ENCODE assay signal across 16 cellular contexts in genomic region chr2:109395487-109396337, GRCh38.
A peak's percentile ranks its signal among the peaks of the same experiment; 100 is the strongest.
DNase-seq lines count a peak whose midpoint lies in the region; ATAC-seq, FAIRE-seq and TF ChIP-seq lines count a peak whose summit lies in the region.
"Had no signal": no experiment of that assay in that cellular context is flagged by ENCODE, and none has a peak within 500 bp of the region (broad histone marks: within the 10 kb centered on the region; RNA-seq: fewer than 3 reads in every experiment).

No MANE protein-coding gene starts in this region.

- no peaks in the 10 kb centered on the region for H3K36me3 ChIP-seq in thyroid gland
- H3K36me3 ChIP-seq in pancreas = no peaks in the 10 kb centered on the region

- H3K4me3 Mint-ChIP-seq in activated T-cell treated with anti-CD3 and anti-CD28 coated beads, Interleukin-2, amount 50 U/mL, for 72 hours = peak overlapping the region; percentile 12 to 54
- no peak overlapping the region for H3K4me3 Mint-ChIP-seq in activated naive CD8-positive, alpha-beta T cell treated with anti-CD3 and anti-CD28 coated beads for 36 hours
- H3K4me3 Mint-ChIP-seq: CD8-positive, alpha-beta T cell had no signal

- no peak for ATAC-seq in activated T-cell treated with anti-CD3 and anti-CD28 coated beads, Interleukin-2, amount 50 U/mL, for 72 hours (replicated peaks in 1 of 2)
- ATAC-seq in left colon (peak; percentile 78), pancreas (no peak), GM21390 (IDR thresholded peaks at IDR 0.05; ENCODE audit: unreplicated experiment) (no peak)
- ATAC-seq: CD8-positive, alpha-beta T cell had no signal

- intact Hi-C loops in left colon (cut with DNase I, micrococcal nuclease) = no loop called here
- intact Hi-C loops in thyroid gland (cut with DNase I) = no loop called here
- intact Hi-C loops in pancreas (cut with DNase I) = no loop called here

- H3K9me3 Mint-ChIP-seq in activated T-cell treated with anti-CD3 and anti-CD28 coated beads, Interleukin-2, amount 50 U/mL, for 72 hours = no peaks in the 10 kb centered on the region
- H3K9me3 Mint-ChIP-seq in activated naive CD8-positive, alpha-beta T cell treated with anti-CD3 and anti-CD28 coated beads for 36 hours = no peaks in the 10 kb centered on the region
- H3K9me3 Mint-ChIP-seq: CD8-positive, alpha-beta T cell had no signal

- H3K27me3 ChIP-seq in thyroid gland (no peaks in the 10 kb centered on the region), pancreas (no peaks in the 10 kb centered on the region)

- H3K4me3 ChIP-seq in thyroid gland (replicated peaks in 1 of 3) (no peak overlapping the region), pancreas (no peak overlapping the region)
- H3K4me3 ChIP-seq: PC-9 had no signal

- no peaks in the 10 kb centered on the region for H3K36me3 Mint-ChIP-seq in activated T-cell treated with anti-CD3 and anti-CD28 coated beads, Interleukin-2, amount 50 U/mL, for 72 hours (ENCODE audit: insufficient read depth in 2 of 2)
- H3K36me3 Mint-ChIP-seq in activated naive CD8-positive, alpha-beta T cell treated with anti-CD3 and anti-CD28 coated beads for 36 hours = no peaks in the 10 kb centered on the region

- H3K9me3 ChIP-seq in thyroid gland (no peaks in the 10 kb centered on the region), pancreas (no peaks in the 10 kb centered on the region)

- H3K27me3 Mint-ChIP-seq in activated T-cell treated with anti-CD3 and anti-CD28 coated beads, Interleukin-2, amount 50 U/mL, for 72 hours (ENCODE audit: low read depth) = no peaks in the 10 kb centered on the region
- H3K27me3 Mint-ChIP-seq in activated naive CD8-positive, alpha-beta T cell treated with anti-CD3 and anti-CD28 coated beads for 36 hours = no peaks in the 10 kb centered on the region

- no peak overlapping the region for H3K27ac Mint-ChIP-seq in activated T-cell treated with anti-CD3 and anti-CD28 coated beads, Interleukin-2, amount 50 U/mL, for 72 hours
- H3K27ac Mint-ChIP-seq in activated naive CD8-positive, alpha-beta T cell treated with anti-CD3 and anti-CD28 coated beads for 36 hours = peak overlapping the region; percentile 67
- H3K27ac Mint-ChIP-seq: CD8-positive, alpha-beta T cell had no signal

- H3K4me1 ChIP-seq in thyroid gland (peaks cover 6 to 20% of the 10 kb centered on the region in 2 donors), pancreas (no peaks in the 10 kb centered on the region)

- WGBS in thyroid gland, 2 donors = 63 to 72% methylated on average over 15 of the region's 15 CpGs
- WGBS in pancreas, 2 donors = 75 to 80% methylated on average over 15 of the region's 15 CpGs

- no peak for DNase-seq in activated T-cell treated with anti-CD3 and anti-CD28 coated beads, Interleukin-2, amount 50 U/mL, for 72 hours
- DNase-seq in activated T-cell treated with anti-CD3 and anti-CD28 coated beads, Interleukin-2, amount 50 U/mL, for 48 hours = no peak
- no peak for DNase-seq in activated naive CD8-positive, alpha-beta T cell treated with anti-CD3 and anti-CD28 coated beads for 36 hours
- DNase-seq in left colon (peak in 1 of 2 donors; percentile 26), thyroid gland (peak; percentile 44 to 50), pancreas (no peak)
- no peak for DNase-seq in NK-92 treated with Interleukin-12 subunit alpha and Interleukin-12 subunit beta, amount 100 ng/mL, for 24 hours (lab: John Stamatoyannopoulos, UW)
- DNase-seq: ACHN; CD8-positive, alpha-beta T cell; GF-D8; MM.1S; NCI-H2029; NCI-H526 treated with DMSO at 0.1 percent for 48 hours; PC-9 had no signal

- FAIRE-seq in pancreas (lab: Jason Lieb, UNC) = no peak

- peaks cover 32% of the 10 kb centered on the region for H3K4me1 Mint-ChIP-seq in activated T-cell treated with anti-CD3 and anti-CD28 coated beads, Interleukin-2, amount 50 U/mL, for 72 hours (ENCODE audit: low read depth)
- H3K4me1 Mint-ChIP-seq in activated naive CD8-positive, alpha-beta T cell treated with anti-CD3 and anti-CD28 coated beads for 36 hours = peaks cover 25% of the 10 kb centered on the region

- TF ChIP-seq POLR2A in thyroid gland (IDR thresholded peaks at IDR 0.05) = no peak

- TF ChIP-seq CTCF in thyroid gland (IDR thresholded peaks at IDR 0.05) (no peak), pancreas (IDR thresholded peaks at IDR 0.05) (no peak)

- H3K27ac ChIP-seq in thyroid gland (no peak overlapping the region), pancreas (no peak overlapping the region)
- H3K27ac ChIP-seq: KMS-11, PC-9 had no signal

Comparison
In these comparisons a context has a peak if more than half of its experiments do, and no peak if none do; other contexts are left out.
1. DNase-seq: peak in thyroid gland (2 of 2); none in activated T-cell treated with anti-CD3 and anti-CD28 coated beads, Interleukin-2, amount 50 U/mL, for 72 hours (0 of 2), activated T-cell treated with anti-CD3 and anti-CD28 coated beads, Interleukin-2, amount 50 U/mL, for 48 hours (0 of 2), activated naive CD8-positive, alpha-beta T cell treated with anti-CD3 and anti-CD28 coated beads for 36 hours (single experiment), pancreas (0 of 6) and NK-92 treated with Interleukin-12 subunit alpha and Interleukin-12 subunit beta, amount 100 ng/mL, for 24 hours (single experiment).